ENCODE assay signal across 21 cellular contexts in genomic region chr11:35064114-35064800, GRCh38.
A peak's percentile ranks its signal among the peaks of the same experiment; 100 is the strongest.
DNase-seq lines count a peak whose midpoint lies in the region; ATAC-seq and TF ChIP-seq lines count a peak whose summit lies in the region.
"Had no signal": no experiment of that assay in that cellular context is flagged by ENCODE, and none has a peak within 500 bp of the region (broad histone marks: within the 10 kb centered on the region; RNA-seq: fewer than 3 reads in every experiment).

No MANE protein-coding gene starts in this region.

- H3K36me3 Mint-ChIP-seq in glutamatergic neuron (ENCODE audit: unreplicated experiment) = no peaks in the 10 kb centered on the region

- TF ChIP-seq CTCF in BJ (IDR thresholded peaks at IDR 0.05; ENCODE audit: insufficient read depth, low read depth, low read length) (no peak), glutamatergic neuron (IDR thresholded peaks at IDR 0.05; ENCODE audit: partially characterized antibody, unreplicated experiment) (no peak)

- POLR2A ChIA-PET in BJ (lab: Charles Lee) = interaction anchor here (1.0 kb wide), 1 partner anchor 103 kb away, joined by 3 read pairs; no protein-coding TSS in a partner anchor

- peaks cover 2% of the 10 kb centered on the region for H3K9me3 Mint-ChIP-seq in glutamatergic neuron (ENCODE audit: unreplicated experiment)
- H3K9me3 Mint-ChIP-seq: activated naive CD8-positive, alpha-beta T cell treated with anti-CD3 and anti-CD28 coated beads, Interleukin-2, amount 10 ng/mL, durations not matched to agents 7 days and 5 days had no signal

- peak; percentile 81 for DNase-seq in BJ (ENCODE audit: low read depth)
- DNase-seq in MG63 = peak; percentile 55
- peak; percentile 65 for DNase-seq in brain pericyte (ENCODE audit: low read depth, low spot score)
- no peak for DNase-seq in sciatic nerve (ENCODE audit: low spot score)
- no peak for DNase-seq in glutamatergic neuron
- no peak for DNase-seq in activated CD4-positive, alpha-beta T cell treated with anti-CD3 and anti-CD28 coated beads, Interleukin-2, amount 50 U/mL, for 1 hour
- no peak for DNase-seq in SIG-M5 (lab: John Stamatoyannopoulos, UW)
- DNase-seq: activated CD8-positive, alpha-beta T cell treated with anti-CD3 and anti-CD28 coated beads, Interleukin-2, amount 10 ng/mL, durations not matched to agents 7 days and 5 days; activated naive CD8-positive, alpha-beta T cell treated with anti-CD3 and anti-CD28 coated beads, Interleukin-2, amount 10 ng/mL, durations not matched to agents 7 days and 5 days; BE2C; caudate nucleus; effector CD8-positive, alpha-beta T cell; mucosa of descending colon; NCI-H1048; NCI-H748 treated with DMSO at 0.1 percent for 48 hours; nucleus accumbens; right cardiac atrium; stimulated activated CD4-positive, alpha-beta T cell treated with anti-CD3 and anti-CD28 coated beads, Interleukin-2, amount 100 ng/mL, for 24 hours; substantia nigra had no signal

- ATAC-seq in sciatic nerve (peak; percentile 28), HG03196 (IDR thresholded peaks at IDR 0.05; ENCODE audit: unreplicated experiment) (no peak)
- ATAC-seq: activated CD8-positive, alpha-beta T cell treated with anti-CD3 and anti-CD28 coated beads, Interleukin-2, amount 10 ng/mL, durations not matched to agents 7 days and 5 days; mucosa of descending colon; right cardiac atrium had no signal

- no peak overlapping the region for H3K4me3 Mint-ChIP-seq in glutamatergic neuron (ENCODE audit: unreplicated experiment)
- H3K4me3 Mint-ChIP-seq: activated CD8-positive, alpha-beta T cell treated with anti-CD3 and anti-CD28 coated beads, Interleukin-2, amount 10 ng/mL, durations not matched to agents 7 days and 5 days; activated naive CD8-positive, alpha-beta T cell treated with anti-CD3 and anti-CD28 coated beads, Interleukin-2, amount 10 ng/mL, durations not matched to agents 7 days and 5 days had no signal

- no peaks in the 10 kb centered on the region for H3K36me3 ChIP-seq in BJ (ENCODE audit: control insufficient read depth, insufficient read depth, low read length)
- H3K36me3 ChIP-seq in MG63 = peaks cover 5% of the 10 kb centered on the region
- H3K36me3 ChIP-seq: BE2C had no signal

- H3K27ac Mint-ChIP-seq in glutamatergic neuron (ENCODE audit: unreplicated experiment) = no peak overlapping the region
- H3K27ac Mint-ChIP-seq: activated CD8-positive, alpha-beta T cell treated with anti-CD3 and anti-CD28 coated beads, Interleukin-2, amount 10 ng/mL, durations not matched to agents 7 days and 5 days; activated naive CD8-positive, alpha-beta T cell treated with anti-CD3 and anti-CD28 coated beads, Interleukin-2, amount 10 ng/mL, durations not matched to agents 7 days and 5 days had no signal

- H3K4me3 ChIP-seq in BJ (ENCODE audit: low read depth, low read length) = no peak overlapping the region
- H3K4me3 ChIP-seq in MG63 = no peak overlapping the region
- H3K4me3 ChIP-seq: K562, mucosa of descending colon had no signal

- H3K9me3 ChIP-seq in MG63 = no peaks in the 10 kb centered on the region
- H3K9me3 ChIP-seq: BE2C, mucosa of descending colon had no signal

- H3K27me3 ChIP-seq in BJ (ENCODE audit: control insufficient read depth, insufficient read depth, low read length) (no peaks in the 10 kb centered on the region), MG63 (no peaks in the 10 kb centered on the region)
- H3K27me3 ChIP-seq: BE2C had no signal

- H3K27me3 Mint-ChIP-seq in glutamatergic neuron (ENCODE audit: unreplicated experiment) = peaks cover 5% of the 10 kb centered on the region
- H3K27me3 Mint-ChIP-seq: activated naive CD8-positive, alpha-beta T cell treated with anti-CD3 and anti-CD28 coated beads, Interleukin-2, amount 10 ng/mL, durations not matched to agents 7 days and 5 days had no signal

- H3K4me1 Mint-ChIP-seq in glutamatergic neuron (ENCODE audit: low read depth, unreplicated experiment) = no peaks in the 10 kb centered on the region

- CTCF ChIA-PET in BJ (lab: Yijun Ruan, JAX) = interaction anchor here (0.9 to 1.7 kb wide), 10 partner anchors 12 to 329 kb away, joined by 3 to 4 read pairs (median 3); no protein-coding TSS in a partner anchor

- intact Hi-C loops in sciatic nerve (cut with DNase I) = no loop called here

Comparison
In these comparisons a context has a peak if more than half of its experiments do, and no peak if none do; other contexts are left out.
1. DNase-seq: peak in BJ (single experiment), MG63 (single experiment) and brain pericyte (single experiment); none in sciatic nerve (single experiment), glutamatergic neuron (single experiment), activated CD4-positive, alpha-beta T cell treated with anti-CD3 and anti-CD28 coated beads, Interleukin-2, amount 50 U/mL, for 1 hour (single experiment) and SIG-M5 (single experiment).